31 cellular contexts compared by ENCODE assay signal in the genomic region with DNA sequence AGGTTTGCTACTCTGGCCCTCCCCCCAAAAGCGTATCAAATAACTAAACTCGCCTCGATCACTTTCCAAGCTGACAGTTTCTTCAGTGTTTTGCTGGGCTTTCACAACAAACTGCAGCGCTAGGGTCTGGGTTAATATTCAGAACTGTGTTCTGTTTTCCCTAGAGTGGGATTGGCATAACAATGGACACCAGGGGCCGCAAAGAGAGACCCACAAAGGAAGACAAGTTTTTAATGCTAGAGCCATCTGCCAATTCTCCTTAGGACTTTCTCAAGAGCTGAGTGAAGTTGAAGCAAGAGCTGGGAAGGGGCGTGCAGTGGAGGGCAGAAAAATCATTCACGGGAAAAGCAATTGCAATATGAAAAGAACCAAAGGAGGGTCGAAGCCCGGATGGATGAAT. TPM values are rescaled to one million over a fixed set of nuclear protein-coding genes. Genes with fewer than 3 reads are reported as not detected.
DNase-seq lines count a peak whose midpoint lies in the region; ATAC-seq and TF ChIP-seq lines count a peak whose summit lies in the region.
"Had no signal": no experiment of that assay in that cellular context is flagged by ENCODE, and none has a peak within 500 bp of the region (broad histone marks: within the 10 kb centered on the region; RNA-seq: fewer than 3 reads in every experiment).

No MANE protein-coding gene starts in this region.

- H3K27ac Mint-ChIP-seq in type B pancreatic cell, result peak overlapping the region; percentile 57
- H3K27ac Mint-ChIP-seq in activated naive CD8-positive, alpha-beta T cell treated with anti-CD3 and anti-CD28 coated beads, Interleukin-2, amount 50 U/mL, for 24 hours, result no peak overlapping the region
- H3K27ac Mint-ChIP-seq: activated naive CD4-positive, alpha-beta T cell treated with anti-CD3 and anti-CD28 coated beads, Interleukin-2, amount 50 U/mL, for 24 hours; immature natural killer cell had no signal

- no peaks in the 10 kb centered on the region for H3K36me3 ChIP-seq in HUES6 (ENCODE audit: control insufficient read depth, insufficient read depth, low read length)
- H3K36me3 ChIP-seq in aorta (ENCODE audit: control insufficient read depth in 1 of 2, insufficient read depth in 2 of 2, low read length in 1 of 2), result no peaks in the 10 kb centered on the region
- H3K36me3 ChIP-seq: cardiac muscle cell, right atrium auricular region had no signal

- H3K27me3 ChIP-seq in HUES6 (ENCODE audit: control insufficient read depth, insufficient read depth, low read length), result no peaks in the 10 kb centered on the region
- H3K27me3 ChIP-seq in aorta (ENCODE audit: control insufficient read depth in 1 of 2, insufficient read depth in 2 of 2, low read length in 1 of 2), result no peaks in the 10 kb centered on the region
- H3K27me3 ChIP-seq: cardiac muscle cell, foreskin keratinocyte, heart right ventricle, left lung, MG63, right atrium auricular region, spleen, tibial nerve had no signal

- H3K9me3 Mint-ChIP-seq in type B pancreatic cell, result no peaks in the 10 kb centered on the region
- H3K9me3 Mint-ChIP-seq in activated naive CD8-positive, alpha-beta T cell treated with anti-CD3 and anti-CD28 coated beads, Interleukin-2, amount 50 U/mL, for 24 hours, result no peaks in the 10 kb centered on the region
- H3K9me3 Mint-ChIP-seq: activated naive CD4-positive, alpha-beta T cell treated with anti-CD3 and anti-CD28 coated beads, Interleukin-2, amount 50 U/mL, for 24 hours; immature natural killer cell had no signal

- WGBS in aorta, 2 donors, result 75 to 79% methylated on average over 9 of the region's 9 CpGs

- peaks cover 46% of the 10 kb centered on the region for H3K4me1 Mint-ChIP-seq in type B pancreatic cell (ENCODE audit: unreplicated experiment)
- peaks cover 8% of the 10 kb centered on the region for H3K4me1 Mint-ChIP-seq in activated naive CD8-positive, alpha-beta T cell treated with anti-CD3 and anti-CD28 coated beads, Interleukin-2, amount 50 U/mL, for 24 hours
- H3K4me1 Mint-ChIP-seq: activated naive CD4-positive, alpha-beta T cell treated with anti-CD3 and anti-CD28 coated beads, Interleukin-2, amount 50 U/mL, for 24 hours had no signal

- TF ChIP-seq CTCF in choroid plexus epithelial cell (conservative IDR thresholded peaks at IDR 0.05; ENCODE audit: low read depth, low read length), result no peak
- no peak for TF ChIP-seq CTCF in type B pancreatic cell (conservative IDR thresholded peaks at IDR 0.05)

- H3K27ac ChIP-seq in HUES6 (ENCODE audit: low read depth, low read length) (peak overlapping the region; percentile 59; the same call in 1 of the 2 replicates), aorta (ENCODE audit: low read depth in 1 of 2, low read length in 2 of 2) (no peak overlapping the region)
- H3K27ac ChIP-seq: C4-2B, cardiac muscle cell, foreskin keratinocyte, heart right ventricle, left lung, right atrium auricular region, RWPE1, SK-N-MC, spleen, tibial nerve had no signal

- no peaks in the 10 kb centered on the region for H3K27me3 Mint-ChIP-seq in type B pancreatic cell
- H3K27me3 Mint-ChIP-seq in activated naive CD8-positive, alpha-beta T cell treated with anti-CD3 and anti-CD28 coated beads, Interleukin-2, amount 50 U/mL, for 24 hours, result peaks cover 5% of the 10 kb centered on the region

- peak; percentile 8 for DNase-seq in choroid plexus epithelial cell (ENCODE audit: low read depth)
- DNase-seq in mesenteric fat pad (ENCODE audit: low spot score), result peak; percentile 26
- no peak for DNase-seq in type B pancreatic cell (ENCODE audit: extremely low spot score, unreplicated experiment)
- no peak for DNase-seq in aorta
- no peak for DNase-seq in activated naive CD8-positive, alpha-beta T cell treated with anti-CD3 and anti-CD28 coated beads, Interleukin-2, amount 50 U/mL, for 24 hours
- no peak for DNase-seq in HK-2 (ENCODE audit: unreplicated experiment)
- DNase-seq: activated CD4-positive, alpha-beta T cell treated with anti-CD3 and anti-CD28 coated beads, Interleukin-2, amount 50 U/mL, for 48 hours; activated CD8-positive, alpha-beta memory T cell treated with anti-CD3 and anti-CD28 coated beads, Interleukin-2, amount 50 U/mL, for 4 hours; Calu3; cortex of kidney; foreskin keratinocyte; heart right ventricle; immature natural killer cell; KG1; left lung; MG63; NCI-H1105 treated with DMSO at 0.1 percent for 48 hours; NCI-H2029 treated with DMSO at 0.1 percent for 48 hours; NCI-H2227 treated with DMSO at 0.1 percent for 48 hours; NCI-H774; spleen had no signal

- H3K4me3 Mint-ChIP-seq in type B pancreatic cell, result peak overlapping the region; percentile 61
- H3K4me3 Mint-ChIP-seq in activated naive CD8-positive, alpha-beta T cell treated with anti-CD3 and anti-CD28 coated beads, Interleukin-2, amount 50 U/mL, for 24 hours, result no peak overlapping the region
- H3K4me3 Mint-ChIP-seq: activated naive CD4-positive, alpha-beta T cell treated with anti-CD3 and anti-CD28 coated beads, Interleukin-2, amount 50 U/mL, for 24 hours; immature natural killer cell had no signal

- intact Hi-C loops in aorta (cut with DNase I), result loop anchor here in 1 of 2 donors (10.0 kb wide), 1 partner anchor 64 kb away; no protein-coding TSS in a partner anchor

- no peak for ATAC-seq in aorta (ENCODE audit: low FRiP score)
- no peak for ATAC-seq in activated naive CD8-positive, alpha-beta T cell treated with anti-CD3 and anti-CD28 coated beads, Interleukin-2, amount 50 U/mL, for 24 hours
- ATAC-seq: activated CD4-positive, CD25-positive, alpha-beta regulatory T cell treated with anti-CD3 and anti-CD28 coated beads, Interleukin-2, amount 50 U/mL, for 24 hours; esophagus mucosa; foreskin keratinocyte; heart right ventricle; left lung had no signal

- H3K4me3 ChIP-seq in HUES6 (ENCODE audit: low read depth, low read length) (peak overlapping the region; percentile 37), choroid plexus epithelial cell (ENCODE audit: low read depth, low read length) (no peak overlapping the region), aorta (ENCODE audit: low read length in 2 of 2) (no peak overlapping the region)
- H3K4me3 ChIP-seq: cardiac muscle cell, heart right ventricle, left lung, MG63, right atrium auricular region, SK-N-MC, spleen, tibial nerve had no signal

- H3K9me3 ChIP-seq in HUES6 (ENCODE audit: control insufficient read depth, insufficient read depth, low read depth, low read length) (no peaks in the 10 kb centered on the region), aorta (ENCODE audit: control insufficient read depth, low read length) (no peaks in the 10 kb centered on the region)
- H3K9me3 ChIP-seq: heart right ventricle, left lung, MG63, right atrium auricular region, spleen, tibial nerve had no signal

- H3K36me3 Mint-ChIP-seq in type B pancreatic cell, result peaks cover 18% of the 10 kb centered on the region
- no peaks in the 10 kb centered on the region for H3K36me3 Mint-ChIP-seq in activated naive CD8-positive, alpha-beta T cell treated with anti-CD3 and anti-CD28 coated beads, Interleukin-2, amount 50 U/mL, for 24 hours (ENCODE audit: low read depth)
- H3K36me3 Mint-ChIP-seq: activated naive CD4-positive, alpha-beta T cell treated with anti-CD3 and anti-CD28 coated beads, Interleukin-2, amount 50 U/mL, for 24 hours had no signal

- H3K9ac ChIP-seq in HUES6 (ENCODE audit: low read length), result no peak overlapping the region

- H3K4me1 ChIP-seq in HUES6 (ENCODE audit: control insufficient read depth, insufficient read depth, low read length) (peaks cover 39% of the 10 kb centered on the region), aorta (ENCODE audit: control insufficient read depth in 1 of 2, insufficient read depth in 2 of 2, low read length in 2 of 2) (no peaks in the 10 kb centered on the region)
- H3K4me1 ChIP-seq: foreskin keratinocyte, heart right ventricle, left lung, right atrium auricular region, spleen, tibial nerve had no signal

RNA-seq across cellular contexts. Expression of a gene that starts 57.7 kb away (rescaled TPM):
- total RNA-seq in mesenteric fat pad (109 TPM), type B pancreatic cell (ENCODE audit: low replicate concordance) (43.5 and 55.8 TPM in 2 replicates), aorta (10 to 100 TPM; 49.0 to 59.8 TPM)
- polyA plus RNA-seq in aorta, result 10 to 100 TPM; 10.6 to 17.4 TPM

Comparison
In these comparisons a context has a peak if more than half of its experiments do, and no peak if none do; other contexts are left out.
1. DNase-seq: peak in choroid plexus epithelial cell (single experiment) and mesenteric fat pad (single experiment); none in type B pancreatic cell (single experiment), aorta (0 of 2), activated naive CD8-positive, alpha-beta T cell treated with anti-CD3 and anti-CD28 coated beads, Interleukin-2, amount 50 U/mL, for 24 hours (single experiment) and HK-2 (single experiment).